ENCODE assay signal across 12 cellular contexts in the genomic region with DNA sequence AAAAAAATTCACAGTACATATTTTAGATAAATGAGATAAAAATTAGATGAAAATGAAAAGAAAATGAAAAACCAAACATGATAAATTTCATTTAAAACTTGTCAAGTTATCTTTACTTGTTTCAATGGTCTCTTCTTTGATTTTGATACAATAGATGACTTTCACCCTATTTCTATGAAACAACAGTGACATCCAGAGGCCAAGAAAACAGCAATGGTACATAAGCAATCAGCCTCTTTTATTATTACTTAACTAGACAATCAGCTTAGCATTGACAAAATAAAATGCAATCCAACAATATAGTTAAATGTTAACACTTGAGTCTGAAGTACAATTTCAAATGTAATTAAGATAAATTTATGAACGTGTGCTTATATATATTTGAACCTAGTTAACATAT.
A peak's percentile ranks its signal among the peaks of the same experiment; 100 is the strongest.
DNase-seq lines count a peak whose midpoint lies in the region; TF ChIP-seq lines count a peak whose summit lies in the region.
"Had no signal": no experiment of that assay in that cellular context is flagged by ENCODE, and none has a peak within 500 bp of the region (broad histone marks: within the 10 kb centered on the region; RNA-seq: fewer than 3 reads in every experiment).

No MANE protein-coding gene starts in this region.

- peaks cover 0 to 42% (median 7%) of the 10 kb centered on the region in 6 donors for H3K36me3 ChIP-seq in spleen

- TF ChIP-seq POLR2A in spleen (IDR thresholded peaks at IDR 0.05) (no peak), erythroblast (IDR thresholded peaks at IDR 0.05; ENCODE audit: low read length) (no peak)

- intact Hi-C loops in spleen (cut with DNase I; ENCODE audit: low total_unique reads) = no loop called here

- no peaks in the 10 kb centered on the region for H3K4me1 ChIP-seq in spleen
- H3K4me1 ChIP-seq: upper lobe of left lung had no signal

- H3K27ac ChIP-seq in spleen = no peak overlapping the region
- H3K27ac ChIP-seq: upper lobe of left lung had no signal

- WGBS in spleen, 5 donors = 81 to 91% (median 85%) methylated on average over 1 of the region's 1 CpG

- peak; percentile 28 for TF ChIP-seq CTCF in epithelial cell of proximal tubule (conservative IDR thresholded peaks at IDR 0.05; ENCODE audit: low read depth, low read length)
- no peak for TF ChIP-seq CTCF in spleen (IDR thresholded peaks at IDR 0.05 in 8 of 11, conservative IDR thresholded peaks at IDR 0.05 in 3 of 11)

- no peaks in the 10 kb centered on the region for H3K27me3 ChIP-seq in spleen (replicated peaks in 1 of 7)
- H3K27me3 ChIP-seq: upper lobe of left lung had no signal

- DNase-seq in NCI-H1105 treated with DMSO at 0.1 percent for 48 hours (lab: John Stamatoyannopoulos, UW) (peak; percentile 16), NCI-H1105 (lab: John Stamatoyannopoulos, UW) (no peak), NCI-H460 (ENCODE audit: extremely low read depth, low read depth) (peak; percentile 8), epithelial cell of proximal tubule (ENCODE audit: low read depth) (no peak), putamen (ENCODE audit: low spot score) (peak; percentile 21), spleen (no peak), erythroblast (lab: John Stamatoyannopoulos, UW) (no peak), SKM-1 (lab: John Stamatoyannopoulos, UW; ENCODE audit: unreplicated experiment) (no peak)
- DNase-seq: activated CD4-positive, alpha-beta T cell treated with anti-CD3 and anti-CD28 coated beads, Interleukin-2, amount 50 U/mL, for 1 hour; activated naive CD4-positive, alpha-beta T cell treated with Interleukin-2 at 50 U/mL for 16 hours; NCI-H1048; upper lobe of left lung had no signal

- H3K9me3 ChIP-seq in spleen = no peaks in the 10 kb centered on the region
- H3K9me3 ChIP-seq: upper lobe of left lung had no signal

- no peak overlapping the region for H3K4me3 ChIP-seq in epithelial cell of proximal tubule (ENCODE audit: low read depth, low read length)
- H3K4me3 ChIP-seq in spleen = no peak overlapping the region
- H3K4me3 ChIP-seq: upper lobe of left lung had no signal

Comparison
In these comparisons a context has a peak if more than half of its experiments do, and no peak if none do; other contexts are left out.
1. DNase-seq: peak in NCI-H1105 treated with DMSO at 0.1 percent for 48 hours (single experiment), NCI-H460 (single experiment) and putamen (single experiment); none in NCI-H1105 (single experiment), epithelial cell of proximal tubule (single experiment), spleen (single experiment), erythroblast (0 of 2) and SKM-1 (single experiment).